In genomic region chr12:6903712-6904111, GRCh38 we compare ENCODE assay signal across 1 cellular context.
TF ChIP-seq lines count a peak whose summit lies in the region.

No MANE protein-coding gene starts in this region.

TF ChIP-seq in H1, 55 proteins besides CTCF, POLR2A, EP300 and RAD21:
- TF ChIP-seq CTBP2 (IDR thresholded peaks at IDR 0.05; ENCODE audit: borderline replicate concordance, insufficient read depth, insufficient read length, low read length) (no peak), HDAC2 (IDR thresholded peaks at IDR 0.05; ENCODE audit: borderline replicate concordance in 1 of 2, low read depth in 2 of 2, low read length in 2 of 2) (no peak), SRF (IDR thresholded peaks at IDR 0.05; ENCODE audit: low read depth, low read length) (no peak), SP1 (IDR thresholded peaks at IDR 0.05; ENCODE audit: low read depth, low read length) (no peak), SIX5 (IDR thresholded peaks at IDR 0.05; ENCODE audit: low read depth, low read length) (no peak), TAF1 (IDR thresholded peaks at IDR 0.05; ENCODE audit: low read depth, low read length) (no peak)
TF ChIP-seq in H1: peak in this region for 0.
